In the genomic region with DNA sequence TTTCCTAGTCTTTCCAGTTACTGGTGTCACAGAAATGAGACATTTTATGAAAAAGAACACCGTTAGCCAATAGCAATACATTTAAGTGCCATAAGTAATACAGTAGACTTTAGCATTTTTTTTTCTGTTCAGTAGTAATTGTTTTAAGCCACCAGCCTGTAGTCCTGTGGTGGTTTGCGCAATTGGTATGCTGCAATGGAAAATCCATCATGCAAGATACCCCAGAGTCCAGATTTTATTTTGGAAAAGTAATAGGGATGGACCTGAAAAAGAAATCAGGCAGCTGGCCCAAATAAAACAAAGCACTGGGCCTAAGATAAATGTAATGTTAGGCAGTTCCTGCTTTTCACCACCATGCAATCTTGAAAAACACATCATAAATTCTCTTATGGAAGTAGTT, we compare ENCODE assay signal across 1 cellular context.
TF ChIP-seq lines count a peak whose summit lies in the region.

No MANE protein-coding gene starts in this region.

TF ChIP-seq in HepG2, 621 proteins besides CTCF, POLR2A, EP300 and RAD21:
- TF ChIP-seq CEBPB (IDR thresholded peaks at IDR 0.05; ENCODE audit: borderline replicate concordance, low read depth, low read length) = 0 out of 2 replicates have a peak, but pooled peaks have one; percentile 15
- TF ChIP-seq BRD4 (CRISPR knock-in tag; IDR thresholded peaks at IDR 0.05) = no peak
